In the genomic region with DNA sequence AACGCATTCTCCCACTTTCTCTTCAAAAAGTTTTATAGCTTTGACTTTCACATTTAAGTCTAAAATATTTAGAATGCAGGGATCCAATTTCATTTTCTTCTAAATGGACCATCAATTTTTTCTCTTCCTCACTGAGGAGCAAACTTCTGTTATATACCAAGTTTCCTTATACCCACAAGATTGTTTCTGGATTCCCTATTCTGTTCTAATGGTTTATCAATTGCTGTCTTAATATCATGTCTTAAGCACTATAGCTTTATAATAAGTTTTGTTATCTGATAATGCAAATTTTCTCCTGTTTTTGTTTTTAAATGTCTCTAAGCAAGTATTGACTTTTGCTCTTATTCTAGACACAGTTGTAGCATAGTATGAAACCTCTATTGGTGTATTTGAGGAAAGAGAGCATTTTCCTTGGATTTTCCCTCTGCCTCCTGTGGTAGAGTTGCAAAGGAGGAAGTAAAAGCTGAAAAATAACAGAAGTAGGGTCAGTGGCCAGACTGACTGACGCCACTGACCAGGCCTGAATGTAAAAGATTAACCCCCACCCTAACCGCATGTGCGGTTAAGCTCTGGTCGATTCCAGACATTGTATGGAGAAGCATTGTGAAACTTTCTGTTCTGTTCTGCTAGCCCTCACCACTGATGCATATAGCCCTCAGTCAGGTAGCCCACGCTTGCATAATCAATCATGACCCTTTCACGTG, we compare ENCODE assay signal across 1 cellular context.
TF ChIP-seq lines count a peak whose summit lies in the region.

No MANE protein-coding gene starts in this region.

TF ChIP-seq in K562, 482 proteins besides CTCF, POLR2A, EP300 and RAD21 (continued from another document and continues in another):
- TF ChIP-seq, protein P1, sequence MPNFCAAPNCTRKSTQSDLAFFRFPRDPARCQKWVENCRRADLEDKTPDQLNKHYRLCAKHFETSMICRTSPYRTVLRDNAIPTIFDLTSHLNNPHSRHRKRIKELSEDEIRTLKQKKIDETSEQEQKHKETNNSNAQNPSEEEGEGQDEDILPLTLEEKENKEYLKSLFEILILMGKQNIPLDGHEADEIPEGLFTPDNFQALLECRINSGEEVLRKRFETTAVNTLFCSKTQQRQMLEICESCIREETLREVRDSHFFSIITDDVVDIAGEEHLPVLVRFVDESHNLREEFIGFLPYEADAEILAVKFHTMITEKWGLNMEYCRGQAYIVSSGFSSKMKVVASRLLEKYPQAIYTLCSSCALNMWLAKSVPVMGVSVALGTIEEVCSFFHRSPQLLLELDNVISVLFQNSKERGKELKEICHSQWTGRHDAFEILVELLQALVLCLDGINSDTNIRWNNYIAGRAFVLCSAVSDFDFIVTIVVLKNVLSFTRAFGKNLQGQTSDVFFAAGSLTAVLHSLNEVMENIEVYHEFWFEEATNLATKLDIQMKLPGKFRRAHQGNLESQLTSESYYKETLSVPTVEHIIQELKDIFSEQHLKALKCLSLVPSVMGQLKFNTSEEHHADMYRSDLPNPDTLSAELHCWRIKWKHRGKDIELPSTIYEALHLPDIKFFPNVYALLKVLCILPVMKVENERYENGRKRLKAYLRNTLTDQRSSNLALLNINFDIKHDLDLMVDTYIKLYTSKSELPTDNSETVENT (CRISPR knock-in tag; IDR thresholded peaks at IDR 0.05), result no peak
- TF ChIP-seq SP1 (CRISPR knock-in tag; IDR thresholded peaks at IDR 0.05) (peak; percentile 42; the same call in 1 of the 2 replicates), SMAD1 (IDR thresholded peaks at IDR 0.05; ENCODE audit: low read depth, low read length, partially characterized antibody) (peak; percentile 95), SNRNP70 (optimal IDR thresholded peaks at IDR 0.05; ENCODE audit: low read depth, low read length) (no peak), CBX5 (IDR thresholded peaks at IDR 0.05; ENCODE audit: borderline replicate concordance, low read depth) (no peak; the same call in 1 of the 2 replicates), MAZ (CRISPR knock-in tag; conservative IDR thresholded peaks at IDR 0.05 in 1 of 2, IDR thresholded peaks at IDR 0.05 in 1 of 2) (peak; percentile 21 to 67; a peak in 2 of 4 replicates), NR1H2 (CRISPR knock-in tag; IDR thresholded peaks at IDR 0.05) (no peak; the same call in 1 of the 2 replicates), ZNF431 (CRISPR knock-in tag; IDR thresholded peaks at IDR 0.05) (no peak), ETV6 (IDR thresholded peaks at IDR 0.05; ENCODE audit: borderline replicate concordance in 1 of 2, low read depth in 2 of 2, low read length in 1 of 2) (peak in 1 of 2 experiments; percentile 87; a peak in 2 of 4 replicates), ETV6 (CRISPR knock-in tag; IDR thresholded peaks at IDR 0.05; ENCODE audit: borderline replicate concordance) (no peak), ZEB2 (IDR thresholded peaks at IDR 0.05) (peak; percentile 71), NCOA2 (IDR thresholded peaks at IDR 0.05; ENCODE audit: partially characterized antibody in 2 of 2) (peak in 1 of 2 experiments; percentile 41), GATA2 (CRISPR knock-in tag; IDR thresholded peaks at IDR 0.05) (peak; percentile 54), FOSL1 (tag; conservative IDR thresholded peaks at IDR 0.05) (peak; percentile 71), MBD2 (IDR thresholded peaks at IDR 0.05; ENCODE audit: borderline replicate concordance, low read depth) (peak; percentile 74), TRIM28 (IDR thresholded peaks at IDR 0.05) (peak; percentile 73), CC2D1A (IDR thresholded peaks at IDR 0.05) (peak; percentile 53; the same call in 1 of the 2 replicates), ETV5 (CRISPR knock-in tag; IDR thresholded peaks at IDR 0.05; ENCODE audit: low read depth) (peak; percentile 80; the same call in 1 of the 2 replicates), PHF8 (IDR thresholded peaks at IDR 0.05; ENCODE audit: borderline replicate concordance, low read length) (no peak), DMBX1 (CRISPR knock-in tag; IDR thresholded peaks at IDR 0.05; ENCODE audit: borderline replicate concordance) (peak; percentile 64; the same call in 1 of the 2 replicates), PHTF2 (CRISPR knock-in tag; IDR thresholded peaks at IDR 0.05) (no peak), PTBP1 (IDR thresholded peaks at IDR 0.05; ENCODE audit: low read depth, low read length) (no peak), NFE2L1 (tag; IDR thresholded peaks at IDR 0.05; ENCODE audit: borderline replicate concordance, low read depth) (no peak), ZKSCAN1 (IDR thresholded peaks at IDR 0.05; ENCODE audit: low read depth, low read length) (no peak), EHMT2 (IDR thresholded peaks at IDR 0.05) (no peak), ZNF76 (CRISPR knock-in tag; IDR thresholded peaks at IDR 0.05; ENCODE audit: borderline replicate concordance) (no peak), ZNF778 (CRISPR knock-in tag; IDR thresholded peaks at IDR 0.05) (no peak), PRPF4 (IDR thresholded peaks at IDR 0.05; ENCODE audit: insufficient read depth, low read depth, low read length, poor library complexity, severe bottlenecking) (no peak), JUNB (CRISPR knock-in tag; conservative IDR thresholded peaks at IDR 0.05) (no peak), NONO (IDR thresholded peaks at IDR 0.05; ENCODE audit: low read depth in 2 of 2, low read length in 1 of 2) (0 out of 4 replicates have a peak, but pooled peaks of 1 of the 2 experiments have one; percentile 36), PTRF (tag; IDR thresholded peaks at IDR 0.05) (no peak), HIVEP1 (CRISPR knock-in tag; IDR thresholded peaks at IDR 0.05) (no peak), NR2C1 (IDR thresholded peaks at IDR 0.05) (0 out of 2 replicates have a peak, but pooled peaks have one; percentile 27), NR2C1 (tag; IDR thresholded peaks at IDR 0.05) (peak; percentile 63; the same call in 1 of the 2 replicates)
- TF ChIP-seq, protein P2, sequence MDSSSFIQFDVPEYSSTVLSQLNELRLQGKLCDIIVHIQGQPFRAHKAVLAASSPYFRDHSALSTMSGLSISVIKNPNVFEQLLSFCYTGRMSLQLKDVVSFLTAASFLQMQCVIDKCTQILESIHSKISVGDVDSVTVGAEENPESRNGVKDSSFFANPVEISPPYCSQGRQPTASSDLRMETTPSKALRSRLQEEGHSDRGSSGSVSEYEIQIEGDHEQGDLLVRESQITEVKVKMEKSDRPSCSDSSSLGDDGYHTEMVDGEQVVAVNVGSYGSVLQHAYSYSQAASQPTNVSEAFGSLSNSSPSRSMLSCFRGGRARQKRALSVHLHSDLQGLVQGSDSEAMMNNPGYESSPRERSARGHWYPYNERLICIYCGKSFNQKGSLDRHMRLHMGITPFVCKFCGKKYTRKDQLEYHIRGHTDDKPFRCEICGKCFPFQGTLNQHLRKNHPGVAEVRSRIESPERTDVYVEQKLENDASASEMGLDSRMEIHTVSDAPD (CRISPR knock-in tag; IDR thresholded peaks at IDR 0.05), result no peak
- TF ChIP-seq, protein P3, sequence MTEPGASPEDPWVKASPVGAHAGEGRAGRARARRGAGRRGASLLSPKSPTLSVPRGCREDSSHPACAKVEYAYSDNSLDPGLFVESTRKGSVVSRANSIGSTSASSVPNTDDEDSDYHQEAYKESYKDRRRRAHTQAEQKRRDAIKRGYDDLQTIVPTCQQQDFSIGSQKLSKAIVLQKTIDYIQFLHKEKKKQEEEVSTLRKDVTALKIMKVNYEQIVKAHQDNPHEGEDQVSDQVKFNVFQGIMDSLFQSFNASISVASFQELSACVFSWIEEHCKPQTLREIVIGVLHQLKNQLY (CRISPR knock-in tag; conservative IDR thresholded peaks at IDR 0.05), result no peak
- TF ChIP-seq, protein P4, sequence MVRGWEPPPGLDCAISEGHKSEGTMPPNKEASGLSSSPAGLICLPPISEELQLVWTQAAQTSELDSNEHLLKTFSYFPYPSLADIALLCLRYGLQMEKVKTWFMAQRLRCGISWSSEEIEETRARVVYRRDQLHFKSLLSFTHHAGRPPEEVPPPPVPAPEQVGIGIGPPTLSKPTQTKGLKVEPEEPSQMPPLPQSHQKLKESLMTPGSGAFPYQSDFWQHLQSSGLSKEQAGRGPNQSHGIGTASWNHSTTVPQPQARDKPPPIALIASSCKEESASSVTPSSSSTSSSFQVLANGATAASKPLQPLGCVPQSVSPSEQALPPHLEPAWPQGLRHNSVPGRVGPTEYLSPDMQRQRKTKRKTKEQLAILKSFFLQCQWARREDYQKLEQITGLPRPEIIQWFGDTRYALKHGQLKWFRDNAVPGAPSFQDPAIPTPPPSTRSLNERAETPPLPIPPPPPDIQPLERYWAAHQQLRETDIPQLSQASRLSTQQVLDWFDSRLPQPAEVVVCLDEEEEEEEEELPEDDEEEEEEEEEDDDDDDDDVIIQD (CRISPR knock-in tag; IDR thresholded peaks at IDR 0.05), result no peak
- TF ChIP-seq, protein P5, sequence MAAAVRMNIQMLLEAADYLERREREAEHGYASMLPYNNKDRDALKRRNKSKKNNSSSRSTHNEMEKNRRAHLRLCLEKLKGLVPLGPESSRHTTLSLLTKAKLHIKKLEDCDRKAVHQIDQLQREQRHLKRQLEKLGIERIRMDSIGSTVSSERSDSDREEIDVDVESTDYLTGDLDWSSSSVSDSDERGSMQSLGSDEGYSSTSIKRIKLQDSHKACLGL (CRISPR knock-in tag; IDR thresholded peaks at IDR 0.05; ENCODE audit: borderline replicate concordance, poor library complexity, severe bottlenecking), result no peak
- TF ChIP-seq, protein P6, sequence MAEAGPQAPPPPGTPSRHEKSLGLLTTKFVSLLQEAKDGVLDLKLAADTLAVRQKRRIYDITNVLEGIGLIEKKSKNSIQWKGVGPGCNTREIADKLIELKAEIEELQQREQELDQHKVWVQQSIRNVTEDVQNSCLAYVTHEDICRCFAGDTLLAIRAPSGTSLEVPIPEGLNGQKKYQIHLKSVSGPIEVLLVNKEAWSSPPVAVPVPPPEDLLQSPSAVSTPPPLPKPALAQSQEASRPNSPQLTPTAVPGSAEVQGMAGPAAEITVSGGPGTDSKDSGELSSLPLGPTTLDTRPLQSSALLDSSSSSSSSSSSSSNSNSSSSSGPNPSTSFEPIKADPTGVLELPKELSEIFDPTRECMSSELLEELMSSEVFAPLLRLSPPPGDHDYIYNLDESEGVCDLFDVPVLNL (CRISPR knock-in tag; IDR thresholded peaks at IDR 0.05; ENCODE audit: low read depth), result no peak
- TF ChIP-seq, protein P7, sequence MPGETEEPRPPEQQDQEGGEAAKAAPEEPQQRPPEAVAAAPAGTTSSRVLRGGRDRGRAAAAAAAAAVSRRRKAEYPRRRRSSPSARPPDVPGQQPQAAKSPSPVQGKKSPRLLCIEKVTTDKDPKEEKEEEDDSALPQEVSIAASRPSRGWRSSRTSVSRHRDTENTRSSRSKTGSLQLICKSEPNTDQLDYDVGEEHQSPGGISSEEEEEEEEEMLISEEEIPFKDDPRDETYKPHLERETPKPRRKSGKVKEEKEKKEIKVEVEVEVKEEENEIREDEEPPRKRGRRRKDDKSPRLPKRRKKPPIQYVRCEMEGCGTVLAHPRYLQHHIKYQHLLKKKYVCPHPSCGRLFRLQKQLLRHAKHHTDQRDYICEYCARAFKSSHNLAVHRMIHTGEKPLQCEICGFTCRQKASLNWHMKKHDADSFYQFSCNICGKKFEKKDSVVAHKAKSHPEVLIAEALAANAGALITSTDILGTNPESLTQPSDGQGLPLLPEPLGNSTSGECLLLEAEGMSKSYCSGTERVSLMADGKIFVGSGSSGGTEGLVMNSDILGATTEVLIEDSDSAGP (CRISPR knock-in tag; IDR thresholded peaks at IDR 0.05), result no peak
- TF ChIP-seq, protein P8, sequence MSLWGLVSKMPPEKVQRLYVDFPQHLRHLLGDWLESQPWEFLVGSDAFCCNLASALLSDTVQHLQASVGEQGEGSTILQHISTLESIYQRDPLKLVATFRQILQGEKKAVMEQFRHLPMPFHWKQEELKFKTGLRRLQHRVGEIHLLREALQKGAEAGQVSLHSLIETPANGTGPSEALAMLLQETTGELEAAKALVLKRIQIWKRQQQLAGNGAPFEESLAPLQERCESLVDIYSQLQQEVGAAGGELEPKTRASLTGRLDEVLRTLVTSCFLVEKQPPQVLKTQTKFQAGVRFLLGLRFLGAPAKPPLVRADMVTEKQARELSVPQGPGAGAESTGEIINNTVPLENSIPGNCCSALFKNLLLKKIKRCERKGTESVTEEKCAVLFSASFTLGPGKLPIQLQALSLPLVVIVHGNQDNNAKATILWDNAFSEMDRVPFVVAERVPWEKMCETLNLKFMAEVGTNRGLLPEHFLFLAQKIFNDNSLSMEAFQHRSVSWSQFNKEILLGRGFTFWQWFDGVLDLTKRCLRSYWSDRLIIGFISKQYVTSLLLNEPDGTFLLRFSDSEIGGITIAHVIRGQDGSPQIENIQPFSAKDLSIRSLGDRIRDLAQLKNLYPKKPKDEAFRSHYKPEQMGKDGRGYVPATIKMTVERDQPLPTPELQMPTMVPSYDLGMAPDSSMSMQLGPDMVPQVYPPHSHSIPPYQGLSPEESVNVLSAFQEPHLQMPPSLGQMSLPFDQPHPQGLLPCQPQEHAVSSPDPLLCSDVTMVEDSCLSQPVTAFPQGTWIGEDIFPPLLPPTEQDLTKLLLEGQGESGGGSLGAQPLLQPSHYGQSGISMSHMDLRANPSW (CRISPR knock-in tag; IDR thresholded peaks at IDR 0.05), result no peak
- TF ChIP-seq, protein P9, sequence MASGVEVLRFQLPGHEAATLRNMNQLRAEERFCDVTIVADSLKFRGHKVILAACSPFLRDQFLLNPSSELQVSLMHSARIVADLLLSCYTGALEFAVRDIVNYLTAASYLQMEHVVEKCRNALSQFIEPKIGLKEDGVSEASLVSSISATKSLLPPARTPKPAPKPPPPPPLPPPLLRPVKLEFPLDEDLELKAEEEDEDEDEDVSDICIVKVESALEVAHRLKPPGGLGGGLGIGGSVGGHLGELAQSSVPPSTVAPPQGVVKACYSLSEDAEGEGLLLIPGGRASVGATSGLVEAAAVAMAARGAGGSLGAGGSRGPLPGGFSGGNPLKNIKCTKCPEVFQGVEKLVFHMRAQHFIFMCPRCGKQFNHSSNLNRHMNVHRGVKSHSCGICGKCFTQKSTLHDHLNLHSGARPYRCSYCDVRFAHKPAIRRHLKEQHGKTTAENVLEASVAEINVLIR (CRISPR knock-in tag; IDR thresholded peaks at IDR 0.05), result peak; percentile 77
- TF ChIP-seq, protein P10, sequence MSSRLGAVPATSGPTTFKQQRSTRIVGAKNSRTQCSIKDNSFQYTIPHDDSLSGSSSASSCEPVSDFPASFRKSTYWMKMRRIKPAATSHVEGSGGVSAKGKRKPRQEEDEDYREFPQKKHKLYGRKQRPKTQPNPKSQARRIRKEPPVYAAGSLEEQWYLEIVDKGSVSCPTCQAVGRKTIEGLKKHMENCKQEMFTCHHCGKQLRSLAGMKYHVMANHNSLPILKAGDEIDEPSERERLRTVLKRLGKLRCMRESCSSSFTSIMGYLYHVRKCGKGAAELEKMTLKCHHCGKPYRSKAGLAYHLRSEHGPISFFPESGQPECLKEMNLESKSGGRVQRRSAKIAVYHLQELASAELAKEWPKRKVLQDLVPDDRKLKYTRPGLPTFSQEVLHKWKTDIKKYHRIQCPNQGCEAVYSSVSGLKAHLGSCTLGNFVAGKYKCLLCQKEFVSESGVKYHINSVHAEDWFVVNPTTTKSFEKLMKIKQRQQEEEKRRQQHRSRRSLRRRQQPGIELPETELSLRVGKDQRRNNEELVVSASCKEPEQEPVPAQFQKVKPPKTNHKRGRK (tag; IDR thresholded peaks at IDR 0.05), result no peak
- TF ChIP-seq, protein P11, sequence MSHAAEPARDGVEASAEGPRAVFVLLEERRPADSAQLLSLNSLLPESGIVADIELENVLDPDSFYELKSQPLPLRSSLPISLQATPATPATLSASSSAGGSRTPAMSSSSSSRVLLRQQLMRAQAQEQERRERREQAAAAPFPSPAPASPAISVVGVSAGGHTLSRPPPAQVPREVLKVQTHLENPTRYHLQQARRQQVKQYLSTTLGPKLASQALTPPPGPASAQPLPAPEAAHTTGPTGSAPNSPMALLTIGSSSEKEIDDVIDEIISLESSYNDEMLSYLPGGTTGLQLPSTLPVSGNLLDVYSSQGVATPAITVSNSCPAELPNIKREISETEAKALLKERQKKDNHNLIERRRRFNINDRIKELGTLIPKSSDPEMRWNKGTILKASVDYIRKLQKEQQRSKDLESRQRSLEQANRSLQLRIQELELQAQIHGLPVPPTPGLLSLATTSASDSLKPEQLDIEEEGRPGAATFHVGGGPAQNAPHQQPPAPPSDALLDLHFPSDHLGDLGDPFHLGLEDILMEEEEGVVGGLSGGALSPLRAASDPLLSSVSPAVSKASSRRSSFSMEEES (CRISPR knock-in tag; IDR thresholded peaks at IDR 0.05), result no peak
